ENCODE assay signal across 21 cellular contexts in genomic region chr19:55535579-55536350, GRCh38. TPM values are rescaled to one million over a fixed set of nuclear protein-coding genes. Genes with fewer than 3 reads are reported as not detected.
A peak's percentile ranks its signal among the peaks of the same experiment; 100 is the strongest.
DNase-seq lines count a peak whose midpoint lies in the region; ATAC-seq and TF ChIP-seq lines count a peak whose summit lies in the region.
"Had no signal": no experiment of that assay in that cellular context is flagged by ENCODE, and none has a peak within 500 bp of the region (broad histone marks: within the 10 kb centered on the region; RNA-seq: fewer than 3 reads in every experiment).

No MANE protein-coding gene starts in this region.

- H3K4me2 ChIP-seq in neural progenitor cell = no peak overlapping the region

- H3K27ac Mint-ChIP-seq in dendritic cell treated with granulocyte-macrophage colony-stimulating factor and Interleukin-4, amounts not matched to agents 40 ng/mL and 50 ng/mL, for 4 days = peak overlapping the region; percentile 65
- peak overlapping the region; percentile 90 for H3K27ac Mint-ChIP-seq in neural progenitor cell
- peak overlapping the region; percentile 34 for H3K27ac Mint-ChIP-seq in type B pancreatic cell

- H3K4me3 ChIP-seq in left ventricle myocardium inferior (peak overlapping the region; percentile 56), neural progenitor cell (no peak overlapping the region)

- no peaks in the 10 kb centered on the region for H4K20me1 ChIP-seq in neural progenitor cell (ENCODE audit: low read depth)

- no peaks in the 10 kb centered on the region for H3K36me3 ChIP-seq in left ventricle myocardium inferior
- H3K36me3 ChIP-seq in neural progenitor cell = no peaks in the 10 kb centered on the region

- no peaks in the 10 kb centered on the region for H3K36me3 Mint-ChIP-seq in dendritic cell treated with granulocyte-macrophage colony-stimulating factor and Interleukin-4, amounts not matched to agents 40 ng/mL and 50 ng/mL, for 4 days (ENCODE audit: low read depth)
- no peaks in the 10 kb centered on the region for H3K36me3 Mint-ChIP-seq in neural progenitor cell
- H3K36me3 Mint-ChIP-seq in type B pancreatic cell = no peaks in the 10 kb centered on the region

- H3K9me3 ChIP-seq in left ventricle myocardium inferior (replicated peaks) (no peaks in the 10 kb centered on the region), neural progenitor cell (ENCODE audit: low read depth) (no peaks in the 10 kb centered on the region)

- TF ChIP-seq CTCF in left ventricle myocardium inferior (IDR thresholded peaks at IDR 0.05; ENCODE audit: borderline replicate concordance) = no peak
- no peak for TF ChIP-seq CTCF in neural progenitor cell (IDR thresholded peaks at IDR 0.05)
- no peak for TF ChIP-seq CTCF in type B pancreatic cell (conservative IDR thresholded peaks at IDR 0.05)

- H3K79me2 ChIP-seq in neural progenitor cell (ENCODE audit: low read depth) = no peaks in the 10 kb centered on the region

- H3K27me3 ChIP-seq in left ventricle myocardium inferior (ENCODE audit: low read depth) (peaks cover 13% of the 10 kb centered on the region), neural progenitor cell (no peaks in the 10 kb centered on the region)

- H3F3A ChIP-seq in neural progenitor cell (ENCODE audit: low read depth) = peaks cover 18% of the 10 kb centered on the region

- H2AFZ ChIP-seq in neural progenitor cell (replicated peaks) = no peak overlapping the region

- H3K27ac ChIP-seq in left ventricle myocardium inferior (replicated peaks) = no peak overlapping the region
- no peak overlapping the region for H3K27ac ChIP-seq in neural progenitor cell
- H3K27ac ChIP-seq: C4-2B had no signal

- intact Hi-C loops in left ventricle myocardium inferior (cut with micrococcal nuclease) = no loop called here
- intact Hi-C loops in cardiac septum (cut with DNase I) = no loop called here
- intact Hi-C loops in dendritic cell treated with granulocyte-macrophage colony-stimulating factor and Interleukin-4, amounts not matched to agents 40 ng/mL and 50 ng/mL, for 4 days (cut with micrococcal nuclease) = no loop called here

- H3K9me3 Mint-ChIP-seq in dendritic cell treated with granulocyte-macrophage colony-stimulating factor and Interleukin-4, amounts not matched to agents 40 ng/mL and 50 ng/mL, for 4 days = no peaks in the 10 kb centered on the region
- H3K9me3 Mint-ChIP-seq in neural progenitor cell (no peaks in the 10 kb centered on the region), type B pancreatic cell (no peaks in the 10 kb centered on the region)

- no peak for ATAC-seq in GM21619 (IDR thresholded peaks at IDR 0.05; ENCODE audit: unreplicated experiment)

- no peak overlapping the region for H3K9ac ChIP-seq in neural progenitor cell

- H3K4me1 ChIP-seq in left ventricle myocardium inferior (no peaks in the 10 kb centered on the region), neural progenitor cell (peaks cover 12% of the 10 kb centered on the region)

- H3K4me3 Mint-ChIP-seq in dendritic cell treated with granulocyte-macrophage colony-stimulating factor and Interleukin-4, amounts not matched to agents 40 ng/mL and 50 ng/mL, for 4 days = no peak overlapping the region
- H3K4me3 Mint-ChIP-seq in neural progenitor cell (peak overlapping the region; percentile 35), type B pancreatic cell (no peak overlapping the region)

- DNase-seq in left ventricle myocardium inferior (no peak), cardiac septum (ENCODE audit: low spot score) (no peak), neural progenitor cell (ENCODE audit: low spot score) (no peak), type B pancreatic cell (ENCODE audit: extremely low spot score, unreplicated experiment) (no peak), NCI-H2029 treated with DMSO at 0.1 percent for 48 hours (lab: John Stamatoyannopoulos, UW) (no peak), superior temporal gyrus (ENCODE audit: extremely low spot score) (no peak)
- DNase-seq: 8988T, AML-193, GDM1, Karpas-422, NCI-H1694, NCI-H2081 treated with DMSO at 0.1 percent for 48 hours, NCI-H2171 treated with DMSO at 0.1 percent for 48 hours, NCI-H524 treated with DMSO at 0.1 percent for 48 hours had no signal

- H3K4me1 Mint-ChIP-seq in dendritic cell treated with granulocyte-macrophage colony-stimulating factor and Interleukin-4, amounts not matched to agents 40 ng/mL and 50 ng/mL, for 4 days (ENCODE audit: low read depth) = peaks cover 12% of the 10 kb centered on the region
- H3K4me1 Mint-ChIP-seq in neural progenitor cell = peaks cover 9% of the 10 kb centered on the region
- peaks cover 4% of the 10 kb centered on the region for H3K4me1 Mint-ChIP-seq in type B pancreatic cell (ENCODE audit: unreplicated experiment)

- H3K27me3 Mint-ChIP-seq in dendritic cell treated with granulocyte-macrophage colony-stimulating factor and Interleukin-4, amounts not matched to agents 40 ng/mL and 50 ng/mL, for 4 days = peaks cover 5% of the 10 kb centered on the region
- H3K27me3 Mint-ChIP-seq in neural progenitor cell (ENCODE audit: insufficient read depth, low read depth) (peaks cover 17% of the 10 kb centered on the region), type B pancreatic cell (no peaks in the 10 kb centered on the region)

RNA-seq across cellular contexts. Expression of gene SBK2, which starts 1.2 kb away (rescaled TPM):
- total RNA-seq in left ventricle myocardium inferior = 6.5 TPM
- 2.0 TPM for total RNA-seq in cardiac septum
- total RNA-seq in neural progenitor cell (ENCODE audit: low replicate concordance) = 6.2 TPM in 1 of 2 replicates, not detected in the other
- 0.75 TPM in 1 of 2 replicates, not detected in the other for total RNA-seq in type B pancreatic cell (ENCODE audit: low replicate concordance)
- total RNA-seq: Daoy, OCI-LY7, SK-MEL-5 had no signal

RNA-seq across cellular contexts. Expression of gene SBK3, which starts 9.6 kb away (rescaled TPM):
- total RNA-seq in left ventricle myocardium inferior = 21.1 TPM
- total RNA-seq in cardiac septum = 6.7 TPM
- total RNA-seq in neural progenitor cell (ENCODE audit: low replicate concordance) = 3.3 and 15.1 TPM in 2 replicates
- 0.24 and 0.36 TPM in 2 replicates for total RNA-seq in type B pancreatic cell (ENCODE audit: low replicate concordance)
- total RNA-seq: Daoy, M059J, SK-MEL-5 had no signal

RNA-seq across cellular contexts. Expression of gene ZNF579, which starts 44.9 kb away (rescaled TPM):
- total RNA-seq in left ventricle myocardium inferior (11.5 TPM), cardiac septum (12.2 TPM), neural progenitor cell (ENCODE audit: low replicate concordance) (2.1 and 15.2 TPM in 2 replicates), type B pancreatic cell (ENCODE audit: low replicate concordance) (21.1 and 23.9 TPM in 2 replicates)

RNA-seq across cellular contexts. Expression of gene SSC5D, which starts 47.5 kb away (rescaled TPM):
- total RNA-seq in left ventricle myocardium inferior (3.7 TPM), cardiac septum (7.7 TPM), neural progenitor cell (ENCODE audit: low replicate concordance) (0.56 TPM in 1 of 2 replicates, not detected in the other), type B pancreatic cell (ENCODE audit: low replicate concordance) (0.83 and 1.5 TPM in 2 replicates)
- total RNA-seq: SK-MEL-5 had no signal

RNA-seq across cellular contexts. Expression of gene NAT14, which starts 50.8 kb away (rescaled TPM):
- total RNA-seq in left ventricle myocardium inferior (5.2 TPM), cardiac septum (6.0 TPM), neural progenitor cell (ENCODE audit: low replicate concordance) (16.2 and 49.2 TPM in 2 replicates), type B pancreatic cell (ENCODE audit: low replicate concordance) (46.5 and 64.3 TPM in 2 replicates)

Comparison
In these comparisons a context has a peak if more than half of its experiments do, and no peak if none do; other contexts are left out.
1. H3K27ac Mint-ChIP-seq: peak in every context shown above with its lines; median percentile 90 in neural progenitor cell; 65 in dendritic cell treated with granulocyte-macrophage colony-stimulating factor and Interleukin-4, amounts not matched to agents 40 ng/mL and 50 ng/mL, for 4 days; 34 in type B pancreatic cell.